8 cellular contexts compared by ENCODE assay signal in genomic region chr16:3282747-3283524, GRCh38. TPM values are rescaled to one million over a fixed set of nuclear protein-coding genes. Genes with fewer than 3 reads are reported as not detected.
A peak's percentile ranks its signal among the peaks of the same experiment; 100 is the strongest.
DNase-seq lines count a peak whose midpoint lies in the region; ATAC-seq, FAIRE-seq and TF ChIP-seq lines count a peak whose summit lies in the region.

Gene ZNF263 (plus strand): TSS chr16:3283491. CDS start chr16:3283819, 328 bp downstream.

- peak; percentile 98 for FAIRE-seq in GM18507 (lab: Jason Lieb, UNC)

- peak within 1 kb of the TSS; percentile 100 for H3K27ac ChIP-seq in hepatocyte

- no peaks in the 10 kb centered on the region for H3K36me3 ChIP-seq in hepatocyte (replicated peaks; ENCODE audit: insufficient read depth, low read depth)

- peak within 1 kb of the TSS; percentile 95 for H3K4me2 ChIP-seq in hepatocyte

- in situ Hi-C loops in astrocyte of the cerebellum (cut with HindIII; ENCODE audit: low sequenced_read_pairs): no loop called here

- no peaks in the 10 kb centered on the region for H4K20me1 ChIP-seq in hepatocyte (ENCODE audit: insufficient read depth, poor library complexity, severe bottlenecking)

- peak within 1 kb of the TSS; percentile 94 for H2AFZ ChIP-seq in hepatocyte

- peaks cover 6% of the 10 kb centered on the region for H3K9me3 ChIP-seq in hepatocyte (ENCODE audit: low read depth)

- DNase-seq in GM18507 (ENCODE audit: extremely low spot score, insufficient read length, low read depth) (peak; percentile 91), NCI-H2029 treated with DMSO at 0.1 percent for 48 hours (lab: John Stamatoyannopoulos, UW) (peak; percentile 94), T-helper 9 cell (peak; percentile 83), astrocyte of the cerebellum (ENCODE audit: low read depth) (peak; percentile 94), hepatocyte (ENCODE audit: low spot score) (peak; percentile 98), renal cortical epithelial cell (ENCODE audit: low read depth) (peak; percentile 95), cortex of kidney (lab: John Stamatoyannopoulos, UW) (no peak)

- TF ChIP-seq CTCF in astrocyte of the cerebellum (IDR thresholded peaks at IDR 0.05; ENCODE audit: low read depth, low read length, missing control alignments) (no peak), hepatocyte (IDR thresholded peaks at IDR 0.05; ENCODE audit: poor library complexity) (no peak)

- ATAC-seq in HG02981 (IDR thresholded peaks at IDR 0.05; ENCODE audit: unreplicated experiment): peak; percentile 78

- H3K9me2 ChIP-seq in hepatocyte (replicated peaks; ENCODE audit: insufficient read depth): no peaks in the 10 kb centered on the region

- peak within 1 kb of the TSS; percentile 95 for H3K4me3 ChIP-seq in astrocyte of the cerebellum (ENCODE audit: low read depth, low read length)
- peak within 1 kb of the TSS; percentile 91 for H3K4me3 ChIP-seq in hepatocyte

- H3K79me2 ChIP-seq in hepatocyte: peaks cover 49% of the 10 kb centered on the region

- no peaks in the 10 kb centered on the region for H3K27me3 ChIP-seq in hepatocyte

- under 1% methylated on average over 67 of the region's 70 CpGs for WGBS in hepatocyte (ENCODE audit: low lambda C conversion rate, missing lambda C conversion rate)

- peaks cover 10% of the 10 kb centered on the region for H3K4me1 ChIP-seq in hepatocyte (ENCODE audit: insufficient read depth)

RNA-seq across cellular contexts. Expression of gene ZNF263, which starts in this region (rescaled TPM):
- 39.7 and 47.5 TPM in 2 replicates for total RNA-seq in hepatocyte
- 25.0 and 33.2 TPM in 2 replicates for polyA plus RNA-seq in hepatocyte
- 52.7 and 59.0 TPM in 2 replicates for total RNA-seq in renal cortical epithelial cell
